In genomic region chr17:28705728-28706334, GRCh38 we compare ENCODE assay signal across 10 cellular contexts. TPM values are rescaled to one million over a fixed set of nuclear protein-coding genes. Genes with fewer than 3 reads are reported as not detected.
DNase-seq lines count a peak whose midpoint lies in the region; ATAC-seq, FAIRE-seq and TF ChIP-seq lines count a peak whose summit lies in the region.
"Had no signal": no experiment of that assay in that cellular context is flagged by ENCODE, and none has a peak within 500 bp of the region (broad histone marks: within the 10 kb centered on the region; RNA-seq: fewer than 3 reads in every experiment).

No MANE protein-coding gene starts in this region.

- SMC1A ChIA-PET in GM12878 (lab: Charles Lee; ENCODE audit: uncharacterized antibody, unreplicated experiment), result interaction anchor here (1.4 kb wide), 1 partner anchor 12 kb away, joined by 4 read pairs; no protein-coding TSS in a partner anchor

- no peak for FAIRE-seq in GM12878 (lab: Jason Lieb, UNC)

- TF ChIP-seq RAD21 in HCT116 (IDR thresholded peaks at IDR 0.05; ENCODE audit: low read depth), result no peak
- TF ChIP-seq RAD21 in GM12878 (IDR thresholded peaks at IDR 0.05; ENCODE audit: insufficient read depth, low read depth, low read length), result no peak

- TF ChIP-seq POLR2A in HCT116 (IDR thresholded peaks at IDR 0.05; ENCODE audit: borderline replicate concordance, extremely low read depth, insufficient read depth, insufficient read length), result no peak
- 0 out of 2 replicates have a peak, but pooled peaks have one; percentile 14 for TF ChIP-seq POLR2A in GM12878 (IDR thresholded peaks at IDR 0.05; ENCODE audit: low read depth, low read length)

- no peaks in the 10 kb centered on the region for H3K9me3 ChIP-seq in HCT116 (ENCODE audit: control insufficient read depth in 1 of 2, insufficient read depth in 1 of 2, low read depth in 1 of 2, low read length in 2 of 2)
- no peaks in the 10 kb centered on the region for H3K9me3 ChIP-seq in GM12878 (replicated peaks; ENCODE audit: control insufficient read depth, insufficient read depth, low read length)
- no peaks in the 10 kb centered on the region for H3K9me3 ChIP-seq in neural progenitor cell (ENCODE audit: low read depth)
- H3K9me3 ChIP-seq: lower lobe of right lung had no signal

- peaks cover 13% of the 10 kb centered on the region for H3K27me3 Mint-ChIP-seq in neural progenitor cell (ENCODE audit: insufficient read depth, low read depth)
- H3K27me3 Mint-ChIP-seq: CD4-positive, CD25-positive, alpha-beta regulatory T cell had no signal

- H3K79me2 ChIP-seq in HCT116 (ENCODE audit: insufficient read depth, low read length) (no peaks in the 10 kb centered on the region), GM12878 (ENCODE audit: control insufficient read depth, insufficient read depth, low read length) (no peaks in the 10 kb centered on the region), neural progenitor cell (ENCODE audit: low read depth) (peaks cover 23% of the 10 kb centered on the region)

- DNase-seq in HCT116 (ENCODE audit: low read depth, low spot score) (no peak), GM12878 (ENCODE audit: low read depth, low spot score) (no peak), neural progenitor cell (ENCODE audit: low spot score) (no peak), DMS53 treated with DMSO at 0.1 percent for 48 hours (lab: John Stamatoyannopoulos, UW; ENCODE audit: unreplicated experiment) (no peak)
- DNase-seq: CD4-positive, CD25-positive, alpha-beta regulatory T cell; GF-D8; lower lobe of right lung; NCI-H1092; T1000 had no signal

- H3K27ac ChIP-seq in HCT116 (ENCODE audit: low read depth, low read length) (no peak overlapping the region), GM12878 (ENCODE audit: control insufficient read depth, insufficient read depth) (no peak overlapping the region), neural progenitor cell (peak overlapping the region; percentile 63)
- H3K27ac ChIP-seq: lower lobe of right lung had no signal

- ATAC-seq in HCT116 (no peak), GM12878 (no peak), GM19035 (IDR thresholded peaks at IDR 0.05; ENCODE audit: unreplicated experiment) (no peak)
- ATAC-seq: lower lobe of right lung had no signal

- RAD21 ChIA-PET in HCT116 (lab: Charles Lee; ENCODE audit: low non-redundant PET in 1 of 2, low total read pairs in 2 of 2, uncharacterized antibody in 2 of 2, unreplicated experiment in 2 of 2), result no interaction called here
- RAD21 ChIA-PET in GM12878 (lab: Charles Lee; ENCODE audit: unreplicated experiment), result no interaction called here

- H3K36me3 Mint-ChIP-seq in neural progenitor cell, result peaks cover 13% of the 10 kb centered on the region

- no peaks in the 10 kb centered on the region for H3K9me2 ChIP-seq in HCT116 (ENCODE audit: insufficient read depth)

- no peak overlapping the region for H3K4me3 Mint-ChIP-seq in neural progenitor cell
- H3K4me3 Mint-ChIP-seq: CD4-positive, CD25-positive, alpha-beta regulatory T cell had no signal

- H2AFZ ChIP-seq in HCT116 (ENCODE audit: low read depth, low read length, poor library complexity, severe bottlenecking), result no peak overlapping the region
- H2AFZ ChIP-seq in GM12878 (ENCODE audit: control insufficient read depth, low read depth, low read length), result no peak overlapping the region
- no peak overlapping the region for H2AFZ ChIP-seq in neural progenitor cell (replicated peaks)

- CTCF ChIA-PET in HCT116 (lab: Charles Lee) (interaction anchor here (0.6 kb wide), 2 partner anchors 35 to 45 kb away, joined by 3 read pairs; no protein-coding TSS in a partner anchor), GM12878 (lab: Yijun Ruan, JAX) (interaction anchor here (1.5 kb wide), 1 partner anchor 129 kb away, joined by 3 read pairs; the partner anchor contains the start of gene ALDOC)

- H3K4me1 ChIP-seq in HCT116 (ENCODE audit: control insufficient read depth in 1 of 2, insufficient read depth in 2 of 2, low read length in 2 of 2) (peaks cover 4 to 6% of the 10 kb centered on the region in 2 experiments; a peak in 2 of 4 replicates), GM12878 (ENCODE audit: control insufficient read depth, insufficient read depth, low read length) (no peaks in the 10 kb centered on the region; the same call in 1 of the 2 replicates), neural progenitor cell (peaks cover 20% of the 10 kb centered on the region)
- H3K4me1 ChIP-seq: lower lobe of right lung had no signal

- intact Hi-C loops in HCT116 (cut with micrococcal nuclease) (no loop called here), GM12878 (cut with micrococcal nuclease; ENCODE audit: unreplicated experiment) (no loop called here)

- no peaks in the 10 kb centered on the region for H3K27me3 ChIP-seq in HCT116 (ENCODE audit: insufficient read depth, low read length)
- H3K27me3 ChIP-seq in GM12878 (replicated peaks in 1 of 2; ENCODE audit: control insufficient read depth in 2 of 2, insufficient read depth in 2 of 2, low read length in 1 of 2), result no peaks in the 10 kb centered on the region
- no peaks in the 10 kb centered on the region for H3K27me3 ChIP-seq in neural progenitor cell

- H3K27ac Mint-ChIP-seq in neural progenitor cell, result peak overlapping the region; percentile 78

- TF ChIP-seq EP300 in GM12878 (IDR thresholded peaks at IDR 0.05; ENCODE audit: borderline replicate concordance in 1 of 2, control insufficient read depth in 1 of 2, low read depth in 2 of 2, low read length in 2 of 2), result no peak

- H3K9me3 Mint-ChIP-seq in neural progenitor cell, result no peaks in the 10 kb centered on the region

- no peaks in the 10 kb centered on the region for H4K20me1 ChIP-seq in HCT116 (ENCODE audit: insufficient read depth)
- H4K20me1 ChIP-seq in GM12878 (ENCODE audit: control insufficient read depth, insufficient read depth), result no peaks in the 10 kb centered on the region
- H4K20me1 ChIP-seq in neural progenitor cell (ENCODE audit: low read depth), result peaks cover 40% of the 10 kb centered on the region

- H3F3A ChIP-seq in neural progenitor cell (ENCODE audit: low read depth), result peaks cover 43% of the 10 kb centered on the region

- WGBS in GM12878 (ENCODE audit: insufficient coverage, insufficient replicate concordance, low lambda C conversion rate, missing lambda C conversion rate), result 95% methylated on average over 10 of the region's 10 CpGs

- in situ Hi-C loops in GM12878 (cut with MboI), result no loop called here

- POLR2A ChIA-PET in HCT116 (lab: Charles Lee), result interaction anchor here (1.6 kb wide), 1 partner anchor 14 kb away, joined by 3 read pairs; the partner anchor contains the start of gene RPL23A
- POLR2A ChIA-PET in GM12878 (lab: Charles Lee), result no interaction called here

- H3K4me2 ChIP-seq in HCT116 (ENCODE audit: low read length) (no peak overlapping the region), GM12878 (ENCODE audit: control insufficient read depth, insufficient read depth) (no peak overlapping the region), neural progenitor cell (no peak overlapping the region)

- H3K4me1 Mint-ChIP-seq in neural progenitor cell, result peaks cover 36% of the 10 kb centered on the region

- no peak overlapping the region for H3K9ac ChIP-seq in HCT116 (ENCODE audit: low read length)
- H3K9ac ChIP-seq in GM12878 (ENCODE audit: control insufficient read depth, insufficient read depth, low read length), result no peak overlapping the region
- peak overlapping the region; percentile 37 for H3K9ac ChIP-seq in neural progenitor cell

- BruUV-seq in HCT116 (replicated peaks; lab: Mats Ljungman, UMichigan) (TSS peak; percentile 5), GM12878 (replicated peaks; lab: Mats Ljungman, UMichigan) (no TSS peak)

- H3K36me3 ChIP-seq in HCT116 (ENCODE audit: control insufficient read depth in 1 of 2, insufficient read depth in 2 of 2, low read length in 2 of 2) (peaks cover 10% of the 10 kb centered on the region in 2 experiments; a peak in 3 of 4 replicates), GM12878 (ENCODE audit: control insufficient read depth in 2 of 2, insufficient read depth in 2 of 2, low read length in 1 of 2) (peaks cover 8 to 20% of the 10 kb centered on the region in 2 experiments; a peak in 3 of 4 replicates), neural progenitor cell (no peaks in the 10 kb centered on the region)

- TF ChIP-seq CTCF in HCT116 (IDR thresholded peaks at IDR 0.05 in 2 of 3, conservative IDR thresholded peaks at IDR 0.05 in 1 of 3; ENCODE audit: borderline replicate concordance in 1 of 3, insufficient read depth in 1 of 3, low read depth in 2 of 3, low read length in 2 of 3) (no peak), GM12878 (IDR thresholded peaks at IDR 0.05 in 2 of 3, conservative IDR thresholded peaks at IDR 0.05 in 1 of 3; ENCODE audit: control insufficient read depth in 2 of 3, extremely low read depth in 1 of 3, insufficient read depth in 1 of 3, low read depth in 3 of 3, low read length in 3 of 3) (no peak), neural progenitor cell (IDR thresholded peaks at IDR 0.05) (no peak)

- H3K4me3 ChIP-seq in HCT116 (replicated peaks in 1 of 2; ENCODE audit: low read depth in 1 of 2, low read length in 2 of 2) (no peak overlapping the region), GM12878 (no peak overlapping the region), neural progenitor cell (no peak overlapping the region)
- H3K4me3 ChIP-seq: lower lobe of right lung had no signal

RNA-seq across cellular contexts. Expression of gene PROCA1, which starts 5.9 kb away (rescaled TPM):
- total RNA-seq in HCT116 (2021; ENCODE audit: unreplicated experiment) (0.96 TPM), GM12878 (2014; rRNA removed) (1.1 and 1.5 TPM in 2 replicates), GM12878 (2014; rRNA removed; fragmentation: Illumina TruSeq; extraction: Trizol) (1.5 and 2.6 TPM in 2 replicates), GM12878 (2021) (1.5 and 2.4 TPM in 2 replicates), neural progenitor cell (ENCODE audit: low replicate concordance) (12.5 and 32.7 TPM in 2 replicates)
- 0.35 and 0.91 TPM in 2 replicates for polyA plus RNA-seq in HCT116 (2012)
- total RNA-seq in GM12878 (2013; cell fraction: nucleolus; rRNA removed), result 6.2 and 8.9 TPM in 2 replicates
- polyA plus RNA-seq in GM12878 (2011; ENCODE audit: low read depth), result 0.93 TPM
- polyA plus RNA-seq in GM12878 (2011; rRNA removed) (0.99 and 1.4 TPM in 2 replicates), GM12878 (2014; fragmentation: Illumina TruSeq; extraction: Trizol) (1.2 and 2.0 TPM in 2 replicates), GM12878 (2014; fragmentation: Nextera tagmentation; extraction: Ambion mirVana) (under 1 TPM; 0.35 to 0.40 TPM), GM12878 (2014; rRNA removed) (2.1 and 4.8 TPM in 2 replicates), GM12878 (2016; fragmentation: Nextera tagmentation; extraction: Ambion mirVana) (under 1 TPM; 0.59 to 0.83 TPM)
- polyA plus RNA-seq in GM12878 (2011; cell fraction: cytosol; rRNA removed), result 1.1 and 1.5 TPM in 2 replicates
- 6.8 and 8.9 TPM in 2 replicates for polyA plus RNA-seq in GM12878 (2011; cell fraction: nucleus; rRNA removed)
- polyA plus RNA-seq in GM12878 (2012), result 2.0 and 2.4 TPM in 2 replicates
- 0.73 and 0.82 TPM in 2 replicates for polyA minus RNA-seq in GM12878 (2011; rRNA and poly(A)+ RNA removed)
- polyA minus RNA-seq in GM12878 (2011; cell fraction: cytosol; rRNA and poly(A)+ RNA removed), result not detected in 2 replicates
- polyA minus RNA-seq in GM12878 (2011; cell fraction: nucleus; rRNA and poly(A)+ RNA removed), result 1.2 and 2.1 TPM in 2 replicates

RNA-seq across cellular contexts. Expression of gene RAB34, which starts 11.8 kb away (rescaled TPM):
- total RNA-seq in HCT116 (2021; ENCODE audit: unreplicated experiment), result 0.59 TPM
- 0.16 and 0.57 TPM in 2 replicates for polyA plus RNA-seq in HCT116 (2012)
- 10.7 and 13.3 TPM in 2 replicates for total RNA-seq in GM12878 (2013; cell fraction: nucleolus; rRNA removed)
- total RNA-seq in GM12878 (2014; rRNA removed), result 40.2 and 46.4 TPM in 2 replicates
- 24.2 and 26.9 TPM in 2 replicates for total RNA-seq in GM12878 (2014; rRNA removed; fragmentation: Illumina TruSeq; extraction: Trizol)
- 28.8 and 33.0 TPM in 2 replicates for total RNA-seq in GM12878 (2021)
- 16.5 TPM for polyA plus RNA-seq in GM12878 (2011; ENCODE audit: low read depth)
- 0.16 and 0.37 TPM in 2 replicates for polyA plus RNA-seq in GM12878 (2011; rRNA removed)
- 0.23 and 0.31 TPM in 2 replicates for polyA plus RNA-seq in GM12878 (2011; cell fraction: cytosol; rRNA removed)
- 0.69 and 0.75 TPM in 2 replicates for polyA plus RNA-seq in GM12878 (2011; cell fraction: nucleus; rRNA removed)
- polyA plus RNA-seq in GM12878 (2012), result 13.1 and 17.7 TPM in 2 replicates
- polyA plus RNA-seq in GM12878 (2014; fragmentation: Illumina TruSeq; extraction: Trizol), result 35.7 and 39.0 TPM in 2 replicates
- polyA plus RNA-seq in GM12878 (2014; fragmentation: Nextera tagmentation; extraction: Ambion mirVana), result 10 to 100 TPM; 14.4 to 32.6 TPM
- polyA plus RNA-seq in GM12878 (2014; rRNA removed), result 37.5 and 47.7 TPM in 2 replicates
- 10 to 100 TPM; 30.9 to 37.4 TPM for polyA plus RNA-seq in GM12878 (2016; fragmentation: Nextera tagmentation; extraction: Ambion mirVana)
- not detected in 2 replicates for polyA minus RNA-seq in GM12878 (2011; rRNA and poly(A)+ RNA removed)
- 4.1 and 4.9 TPM in 2 replicates for polyA minus RNA-seq in GM12878 (2011; cell fraction: cytosol; rRNA and poly(A)+ RNA removed)
- 0.48 and 0.86 TPM in 2 replicates for polyA minus RNA-seq in GM12878 (2011; cell fraction: nucleus; rRNA and poly(A)+ RNA removed)
- total RNA-seq in neural progenitor cell (ENCODE audit: low replicate concordance), result 82.8 and 133 TPM in 2 replicates

RNA-seq across cellular contexts. Expression of gene RPL23A, which starts 14.0 kb away (rescaled TPM):
- total RNA-seq in HCT116 (2021; ENCODE audit: unreplicated experiment), result 2,087 TPM
- 2,586 and 3,141 TPM in 2 replicates for polyA plus RNA-seq in HCT116 (2012)
- total RNA-seq in GM12878 (2013; cell fraction: nucleolus; rRNA removed), result 169 and 204 TPM in 2 replicates
- total RNA-seq in GM12878 (2014; rRNA removed), result 1,231 and 1,339 TPM in 2 replicates
- 1,926 and 2,065 TPM in 2 replicates for total RNA-seq in GM12878 (2014; rRNA removed; fragmentation: Illumina TruSeq; extraction: Trizol)
- total RNA-seq in GM12878 (2021), result 2,908 and 3,018 TPM in 2 replicates
- 6,212 TPM for polyA plus RNA-seq in GM12878 (2011; ENCODE audit: low read depth)
- 2,740 and 3,357 TPM in 2 replicates for polyA plus RNA-seq in GM12878 (2011; rRNA removed)
- polyA plus RNA-seq in GM12878 (2011; cell fraction: cytosol; rRNA removed), result 779 and 1,073 TPM in 2 replicates
- polyA plus RNA-seq in GM12878 (2011; cell fraction: nucleus; rRNA removed), result 561 and 573 TPM in 2 replicates
- 4,003 and 4,409 TPM in 2 replicates for polyA plus RNA-seq in GM12878 (2012)
- 1,904 and 2,135 TPM in 2 replicates for polyA plus RNA-seq in GM12878 (2014; fragmentation: Illumina TruSeq; extraction: Trizol)
- over 10,000 TPM in 1 of 2 experiments, 1,000 to 10,000 TPM in 1; 8,970 to 10,319 TPM for polyA plus RNA-seq in GM12878 (2014; fragmentation: Nextera tagmentation; extraction: Ambion mirVana)
- polyA plus RNA-seq in GM12878 (2014; rRNA removed), result 1,318 and 1,377 TPM in 2 replicates
- polyA plus RNA-seq in GM12878 (2016; fragmentation: Nextera tagmentation; extraction: Ambion mirVana), result 1,000 to 10,000 TPM; 2,984 to 3,180 TPM
- polyA minus RNA-seq in GM12878 (2011; rRNA and poly(A)+ RNA removed), result 1,547 and 2,710 TPM in 2 replicates
- 624 and 701 TPM in 2 replicates for polyA minus RNA-seq in GM12878 (2011; cell fraction: cytosol; rRNA and poly(A)+ RNA removed)
- polyA minus RNA-seq in GM12878 (2011; cell fraction: nucleus; rRNA and poly(A)+ RNA removed), result 176 and 252 TPM in 2 replicates
- total RNA-seq in neural progenitor cell (ENCODE audit: low replicate concordance), result 581 and 932 TPM in 2 replicates

RNA-seq across cellular contexts. Expression of gene TLCD1, which starts 20.2 kb away (rescaled TPM):
- total RNA-seq in HCT116 (2021; ENCODE audit: unreplicated experiment) (28.3 TPM), GM12878 (2014; rRNA removed) (8.6 and 10.6 TPM in 2 replicates), GM12878 (2014; rRNA removed; fragmentation: Illumina TruSeq; extraction: Trizol) (7.2 and 7.6 TPM in 2 replicates), GM12878 (2021) (7.3 and 7.6 TPM in 2 replicates), neural progenitor cell (ENCODE audit: low replicate concordance) (10.0 and 13.4 TPM in 2 replicates)
- 29.5 and 30.0 TPM in 2 replicates for polyA plus RNA-seq in HCT116 (2012)
- total RNA-seq in GM12878 (2013; cell fraction: nucleolus; rRNA removed), result 1.9 and 4.3 TPM in 2 replicates
- 3.3 TPM for polyA plus RNA-seq in GM12878 (2011; ENCODE audit: low read depth)
- polyA plus RNA-seq in GM12878 (2011; rRNA removed) (2.1 and 4.0 TPM in 2 replicates), GM12878 (2014; fragmentation: Illumina TruSeq; extraction: Trizol) (7.8 TPM in 2 replicates), GM12878 (2014; fragmentation: Nextera tagmentation; extraction: Ambion mirVana) (1 to 10 TPM; 2.9 to 7.1 TPM), GM12878 (2014; rRNA removed) (13.6 and 14.6 TPM in 2 replicates), GM12878 (2016; fragmentation: Nextera tagmentation; extraction: Ambion mirVana) (10 to 100 TPM; 14.9 to 19.8 TPM)
- 4.1 and 4.2 TPM in 2 replicates for polyA plus RNA-seq in GM12878 (2011; cell fraction: cytosol; rRNA removed)
- 5.1 and 5.7 TPM in 2 replicates for polyA plus RNA-seq in GM12878 (2011; cell fraction: nucleus; rRNA removed)
- 5.3 and 8.7 TPM in 2 replicates for polyA plus RNA-seq in GM12878 (2012)
- 5.4 and 5.5 TPM in 2 replicates for polyA minus RNA-seq in GM12878 (2011; rRNA and poly(A)+ RNA removed)
- 2.8 and 5.5 TPM in 2 replicates for polyA minus RNA-seq in GM12878 (2011; cell fraction: cytosol; rRNA and poly(A)+ RNA removed)
- polyA minus RNA-seq in GM12878 (2011; cell fraction: nucleus; rRNA and poly(A)+ RNA removed), result 4.8 and 6.9 TPM in 2 replicates
- polyA plus RNA-seq: CD4-positive, CD25-positive, alpha-beta regulatory T cell had no signal

RNA-seq across cellular contexts. Expression of gene NEK8, which starts 22.8 kb away (rescaled TPM):
- total RNA-seq in HCT116 (2021; ENCODE audit: unreplicated experiment) (7.0 TPM), GM12878 (2014; rRNA removed) (8.8 and 10.5 TPM in 2 replicates), GM12878 (2014; rRNA removed; fragmentation: Illumina TruSeq; extraction: Trizol) (6.0 and 6.7 TPM in 2 replicates), GM12878 (2021) (10.1 and 11.0 TPM in 2 replicates), neural progenitor cell (ENCODE audit: low replicate concordance) (3.7 and 9.2 TPM in 2 replicates)
- 3.4 and 4.3 TPM in 2 replicates for polyA plus RNA-seq in HCT116 (2012)
- total RNA-seq in GM12878 (2013; cell fraction: nucleolus; rRNA removed), result 22.0 and 27.2 TPM in 2 replicates
- 6.5 TPM for polyA plus RNA-seq in GM12878 (2011; ENCODE audit: low read depth)
- polyA plus RNA-seq in GM12878 (2011; rRNA removed) (7.9 and 13.2 TPM in 2 replicates), GM12878 (2014; fragmentation: Illumina TruSeq; extraction: Trizol) (7.5 and 8.5 TPM in 2 replicates), GM12878 (2014; fragmentation: Nextera tagmentation; extraction: Ambion mirVana) (1 to 10 TPM; 2.3 to 2.9 TPM), GM12878 (2014; rRNA removed) (14.3 and 15.1 TPM in 2 replicates), GM12878 (2016; fragmentation: Nextera tagmentation; extraction: Ambion mirVana) (10 to 100 TPM; 11.2 to 13.9 TPM)
- 16.7 and 21.7 TPM in 2 replicates for polyA plus RNA-seq in GM12878 (2011; cell fraction: cytosol; rRNA removed)
- 24.8 and 26.2 TPM in 2 replicates for polyA plus RNA-seq in GM12878 (2011; cell fraction: nucleus; rRNA removed)
- 8.7 and 9.6 TPM in 2 replicates for polyA plus RNA-seq in GM12878 (2012)
- 14.9 and 20.8 TPM in 2 replicates for polyA minus RNA-seq in GM12878 (2011; rRNA and poly(A)+ RNA removed)
- 4.0 and 4.4 TPM in 2 replicates for polyA minus RNA-seq in GM12878 (2011; cell fraction: cytosol; rRNA and poly(A)+ RNA removed)
- polyA minus RNA-seq in GM12878 (2011; cell fraction: nucleus; rRNA and poly(A)+ RNA removed), result 11.1 and 21.9 TPM in 2 replicates

Comparison
In these comparisons a context has a peak if more than half of its experiments do, and no peak if none do; other contexts are left out.
1. Of the 18 proteins assayed by ChIP-seq in both GM12878 and HCT116: peak only in GM12878: POLR2A; only in HCT116: none; in both: none; in neither: 17.